In genomic region chr2:70769450-70769849, GRCh38 we compare ENCODE assay signal across 1 cellular context.
TF ChIP-seq lines count a peak whose summit lies in the region.

No MANE protein-coding gene starts in this region.

TF ChIP-seq in GM23338, 12 proteins besides CTCF, POLR2A, EP300 and RAD21 (continued from another document):
- no peak for TF ChIP-seq ETS1 (IDR thresholded peaks at IDR 0.05)
- no peak for TF ChIP-seq CREB1 (CRISPR knock-in tag; IDR thresholded peaks at IDR 0.05; ENCODE audit: low read depth)
- TF ChIP-seq ZNF331 (CRISPR knock-in tag; IDR thresholded peaks at IDR 0.05; ENCODE audit: low read depth): no peak
- no peak for TF ChIP-seq EZH2 (IDR thresholded peaks at IDR 0.05; ENCODE audit: low read depth, unreplicated experiment)
- no peak for TF ChIP-seq NANOG (IDR thresholded peaks at IDR 0.05; ENCODE audit: borderline replicate concordance)
- no peak for TF ChIP-seq REST (IDR thresholded peaks at IDR 0.05; ENCODE audit: unreplicated experiment)
- no peak for TF ChIP-seq ZNF462 (CRISPR knock-in tag; IDR thresholded peaks at IDR 0.05)
- no peak for TF ChIP-seq EZH2phosphoT487 (IDR thresholded peaks at IDR 0.05; ENCODE audit: unreplicated experiment)
- TF ChIP-seq ZNF114 (CRISPR knock-in tag; IDR thresholded peaks at IDR 0.05): no peak
TF ChIP-seq in GM23338: peak in this region for 0.
